1 cellular context compared by ENCODE assay signal in genomic region chr10:43193496-43194080, GRCh38.
TF ChIP-seq lines count a peak whose summit lies in the region.

No MANE protein-coding gene starts in this region.

TF ChIP-seq in HCT116, 20 proteins besides CTCF, POLR2A, EP300 and RAD21:
- TF ChIP-seq EZH2phosphoT487 (IDR thresholded peaks at IDR 0.05; ENCODE audit: borderline replicate concordance) (no peak), FOSL1 (IDR thresholded peaks at IDR 0.05; ENCODE audit: low read depth) (no peak), CBX3 (IDR thresholded peaks at IDR 0.05; ENCODE audit: low read depth) (no peak), TCF7L2 (IDR thresholded peaks at IDR 0.05; ENCODE audit: borderline replicate concordance, extremely low read depth, insufficient read depth, insufficient read length) (no peak), JUND (IDR thresholded peaks at IDR 0.05) (no peak), POLR2AphosphoS5 (IDR thresholded peaks at IDR 0.05; ENCODE audit: low read depth, low read length) (no peak), SRF (IDR thresholded peaks at IDR 0.05; ENCODE audit: low read depth) (no peak), MAX (IDR thresholded peaks at IDR 0.05) (no peak)
- TF ChIP-seq, protein P1, sequence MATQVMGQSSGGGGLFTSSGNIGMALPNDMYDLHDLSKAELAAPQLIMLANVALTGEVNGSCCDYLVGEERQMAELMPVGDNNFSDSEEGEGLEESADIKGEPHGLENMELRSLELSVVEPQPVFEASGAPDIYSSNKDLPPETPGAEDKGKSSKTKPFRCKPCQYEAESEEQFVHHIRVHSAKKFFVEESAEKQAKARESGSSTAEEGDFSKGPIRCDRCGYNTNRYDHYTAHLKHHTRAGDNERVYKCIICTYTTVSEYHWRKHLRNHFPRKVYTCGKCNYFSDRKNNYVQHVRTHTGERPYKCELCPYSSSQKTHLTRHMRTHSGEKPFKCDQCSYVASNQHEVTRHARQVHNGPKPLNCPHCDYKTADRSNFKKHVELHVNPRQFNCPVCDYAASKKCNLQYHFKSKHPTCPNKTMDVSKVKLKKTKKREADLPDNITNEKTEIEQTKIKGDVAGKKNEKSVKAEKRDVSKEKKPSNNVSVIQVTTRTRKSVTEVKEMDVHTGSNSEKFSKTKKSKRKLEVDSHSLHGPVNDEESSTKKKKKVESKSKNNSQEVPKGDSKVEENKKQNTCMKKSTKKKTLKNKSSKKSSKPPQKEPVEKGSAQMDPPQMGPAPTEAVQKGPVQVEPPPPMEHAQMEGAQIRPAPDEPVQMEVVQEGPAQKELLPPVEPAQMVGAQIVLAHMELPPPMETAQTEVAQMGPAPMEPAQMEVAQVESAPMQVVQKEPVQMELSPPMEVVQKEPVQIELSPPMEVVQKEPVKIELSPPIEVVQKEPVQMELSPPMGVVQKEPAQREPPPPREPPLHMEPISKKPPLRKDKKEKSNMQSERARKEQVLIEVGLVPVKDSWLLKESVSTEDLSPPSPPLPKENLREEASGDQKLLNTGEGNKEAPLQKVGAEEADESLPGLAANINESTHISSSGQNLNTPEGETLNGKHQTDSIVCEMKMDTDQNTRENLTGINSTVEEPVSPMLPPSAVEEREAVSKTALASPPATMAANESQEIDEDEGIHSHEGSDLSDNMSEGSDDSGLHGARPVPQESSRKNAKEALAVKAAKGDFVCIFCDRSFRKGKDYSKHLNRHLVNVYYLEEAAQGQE (IDR thresholded peaks at IDR 0.05; ENCODE audit: low read depth): no peak
TF ChIP-seq in HCT116: peak in this region for 0.
